Comparison of ENCODE assay signal across 1 cellular context in the genomic region with DNA sequence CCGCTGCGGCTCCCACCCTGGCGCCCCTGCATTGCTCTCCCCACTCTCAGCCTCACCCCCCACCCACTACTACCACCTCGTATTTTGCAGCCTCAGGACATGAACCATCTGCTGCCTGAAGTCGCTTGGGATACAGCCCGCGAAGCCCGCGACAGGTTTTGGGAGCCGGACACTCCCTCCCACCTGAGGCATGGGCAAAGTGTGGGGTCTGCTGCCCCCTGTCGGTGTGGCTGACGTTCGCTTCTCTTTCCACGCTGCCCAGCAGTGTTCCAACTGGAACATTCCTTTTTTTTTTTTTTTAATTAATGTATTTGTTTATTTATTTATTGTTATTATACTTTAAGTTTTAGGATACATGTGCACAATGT.
TF ChIP-seq lines count a peak whose summit lies in the region.

No MANE protein-coding gene starts in this region.

TF ChIP-seq in WTC11, 78 proteins besides CTCF, POLR2A, EP300 and RAD21 (continued from another document):
- TF ChIP-seq ATF3 (CRISPR knock-in tag; conservative IDR thresholded peaks at IDR 0.05) (no peak), ZNF219 (CRISPR knock-in tag; IDR thresholded peaks at IDR 0.05; ENCODE audit: borderline replicate concordance) (0 out of 2 replicates have a peak, but pooled peaks have one; percentile 26), ATF1 (CRISPR knock-in tag; IDR thresholded peaks at IDR 0.05) (no peak), OVOL2 (CRISPR knock-in tag; IDR thresholded peaks at IDR 0.05; ENCODE audit: borderline replicate concordance) (no peak), ZNF317 (CRISPR knock-in tag; IDR thresholded peaks at IDR 0.05; ENCODE audit: borderline replicate concordance, low read depth) (no peak), E2F5 (CRISPR knock-in tag; IDR thresholded peaks at IDR 0.05) (no peak), SOX15 (CRISPR knock-in tag; IDR thresholded peaks at IDR 0.05) (no peak), TEAD4 (CRISPR knock-in tag; IDR thresholded peaks at IDR 0.05) (no peak), NFE2L1 (CRISPR knock-in tag; IDR thresholded peaks at IDR 0.05) (no peak), GTF2I (CRISPR knock-in tag; conservative IDR thresholded peaks at IDR 0.05) (no peak), KAT7 (CRISPR knock-in tag; IDR thresholded peaks at IDR 0.05; ENCODE audit: borderline replicate concordance) (no peak), TP53 (CRISPR knock-in tag; IDR thresholded peaks at IDR 0.05) (0 out of 2 replicates have a peak, but pooled peaks have one; percentile 6), NFYB (CRISPR knock-in tag; conservative IDR thresholded peaks at IDR 0.05; ENCODE audit: low read depth) (no peak), JAZF1 (CRISPR knock-in tag; IDR thresholded peaks at IDR 0.05) (no peak), NR1H2 (CRISPR knock-in tag; IDR thresholded peaks at IDR 0.05) (no peak)
- TF ChIP-seq, protein P1, sequence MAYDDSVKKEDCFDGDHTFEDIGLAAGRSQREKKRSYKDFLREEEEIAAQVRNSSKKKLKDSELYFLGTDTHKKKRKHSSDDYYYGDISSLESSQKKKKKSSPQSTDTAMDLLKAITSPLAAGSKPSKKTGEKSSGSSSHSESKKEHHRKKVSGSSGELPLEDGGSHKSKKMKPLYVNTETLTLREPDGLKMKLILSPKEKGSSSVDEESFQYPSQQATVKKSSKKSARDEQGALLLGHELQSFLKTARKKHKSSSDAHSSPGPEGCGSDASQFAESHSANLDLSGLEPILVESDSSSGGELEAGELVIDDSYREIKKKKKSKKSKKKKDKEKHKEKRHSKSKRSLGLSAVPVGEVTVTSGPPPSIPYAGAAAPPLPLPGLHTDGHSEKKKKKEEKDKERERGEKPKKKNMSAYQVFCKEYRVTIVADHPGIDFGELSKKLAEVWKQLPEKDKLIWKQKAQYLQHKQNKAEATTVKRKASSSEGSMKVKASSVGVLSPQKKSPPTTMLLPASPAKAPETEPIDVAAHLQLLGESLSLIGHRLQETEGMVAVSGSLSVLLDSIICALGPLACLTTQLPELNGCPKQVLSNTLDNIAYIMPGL (CRISPR knock-in tag; IDR thresholded peaks at IDR 0.05), result no peak
- TF ChIP-seq, protein P2, sequence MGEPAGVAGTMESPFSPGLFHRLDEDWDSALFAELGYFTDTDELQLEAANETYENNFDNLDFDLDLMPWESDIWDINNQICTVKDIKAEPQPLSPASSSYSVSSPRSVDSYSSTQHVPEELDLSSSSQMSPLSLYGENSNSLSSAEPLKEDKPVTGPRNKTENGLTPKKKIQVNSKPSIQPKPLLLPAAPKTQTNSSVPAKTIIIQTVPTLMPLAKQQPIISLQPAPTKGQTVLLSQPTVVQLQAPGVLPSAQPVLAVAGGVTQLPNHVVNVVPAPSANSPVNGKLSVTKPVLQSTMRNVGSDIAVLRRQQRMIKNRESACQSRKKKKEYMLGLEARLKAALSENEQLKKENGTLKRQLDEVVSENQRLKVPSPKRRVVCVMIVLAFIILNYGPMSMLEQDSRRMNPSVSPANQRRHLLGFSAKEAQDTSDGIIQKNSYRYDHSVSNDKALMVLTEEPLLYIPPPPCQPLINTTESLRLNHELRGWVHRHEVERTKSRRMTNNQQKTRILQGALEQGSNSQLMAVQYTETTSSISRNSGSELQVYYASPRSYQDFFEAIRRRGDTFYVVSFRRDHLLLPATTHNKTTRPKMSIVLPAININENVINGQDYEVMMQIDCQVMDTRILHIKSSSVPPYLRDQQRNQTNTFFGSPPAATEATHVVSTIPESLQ (CRISPR knock-in tag; IDR thresholded peaks at IDR 0.05), result no peak
- TF ChIP-seq, protein P3, sequence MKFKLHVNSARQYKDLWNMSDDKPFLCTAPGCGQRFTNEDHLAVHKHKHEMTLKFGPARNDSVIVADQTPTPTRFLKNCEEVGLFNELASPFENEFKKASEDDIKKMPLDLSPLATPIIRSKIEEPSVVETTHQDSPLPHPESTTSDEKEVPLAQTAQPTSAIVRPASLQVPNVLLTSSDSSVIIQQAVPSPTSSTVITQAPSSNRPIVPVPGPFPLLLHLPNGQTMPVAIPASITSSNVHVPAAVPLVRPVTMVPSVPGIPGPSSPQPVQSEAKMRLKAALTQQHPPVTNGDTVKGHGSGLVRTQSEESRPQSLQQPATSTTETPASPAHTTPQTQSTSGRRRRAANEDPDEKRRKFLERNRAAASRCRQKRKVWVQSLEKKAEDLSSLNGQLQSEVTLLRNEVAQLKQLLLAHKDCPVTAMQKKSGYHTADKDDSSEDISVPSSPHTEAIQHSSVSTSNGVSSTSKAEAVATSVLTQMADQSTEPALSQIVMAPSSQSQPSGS (CRISPR knock-in tag; IDR thresholded peaks at IDR 0.05; ENCODE audit: borderline replicate concordance, low read depth), result no peak
- TF ChIP-seq, protein P4, sequence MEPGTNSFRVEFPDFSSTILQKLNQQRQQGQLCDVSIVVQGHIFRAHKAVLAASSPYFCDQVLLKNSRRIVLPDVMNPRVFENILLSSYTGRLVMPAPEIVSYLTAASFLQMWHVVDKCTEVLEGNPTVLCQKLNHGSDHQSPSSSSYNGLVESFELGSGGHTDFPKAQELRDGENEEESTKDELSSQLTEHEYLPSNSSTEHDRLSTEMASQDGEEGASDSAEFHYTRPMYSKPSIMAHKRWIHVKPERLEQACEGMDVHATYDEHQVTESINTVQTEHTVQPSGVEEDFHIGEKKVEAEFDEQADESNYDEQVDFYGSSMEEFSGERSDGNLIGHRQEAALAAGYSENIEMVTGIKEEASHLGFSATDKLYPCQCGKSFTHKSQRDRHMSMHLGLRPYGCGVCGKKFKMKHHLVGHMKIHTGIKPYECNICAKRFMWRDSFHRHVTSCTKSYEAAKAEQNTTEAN (CRISPR knock-in tag; IDR thresholded peaks at IDR 0.05), result no peak
- TF ChIP-seq, protein P5, sequence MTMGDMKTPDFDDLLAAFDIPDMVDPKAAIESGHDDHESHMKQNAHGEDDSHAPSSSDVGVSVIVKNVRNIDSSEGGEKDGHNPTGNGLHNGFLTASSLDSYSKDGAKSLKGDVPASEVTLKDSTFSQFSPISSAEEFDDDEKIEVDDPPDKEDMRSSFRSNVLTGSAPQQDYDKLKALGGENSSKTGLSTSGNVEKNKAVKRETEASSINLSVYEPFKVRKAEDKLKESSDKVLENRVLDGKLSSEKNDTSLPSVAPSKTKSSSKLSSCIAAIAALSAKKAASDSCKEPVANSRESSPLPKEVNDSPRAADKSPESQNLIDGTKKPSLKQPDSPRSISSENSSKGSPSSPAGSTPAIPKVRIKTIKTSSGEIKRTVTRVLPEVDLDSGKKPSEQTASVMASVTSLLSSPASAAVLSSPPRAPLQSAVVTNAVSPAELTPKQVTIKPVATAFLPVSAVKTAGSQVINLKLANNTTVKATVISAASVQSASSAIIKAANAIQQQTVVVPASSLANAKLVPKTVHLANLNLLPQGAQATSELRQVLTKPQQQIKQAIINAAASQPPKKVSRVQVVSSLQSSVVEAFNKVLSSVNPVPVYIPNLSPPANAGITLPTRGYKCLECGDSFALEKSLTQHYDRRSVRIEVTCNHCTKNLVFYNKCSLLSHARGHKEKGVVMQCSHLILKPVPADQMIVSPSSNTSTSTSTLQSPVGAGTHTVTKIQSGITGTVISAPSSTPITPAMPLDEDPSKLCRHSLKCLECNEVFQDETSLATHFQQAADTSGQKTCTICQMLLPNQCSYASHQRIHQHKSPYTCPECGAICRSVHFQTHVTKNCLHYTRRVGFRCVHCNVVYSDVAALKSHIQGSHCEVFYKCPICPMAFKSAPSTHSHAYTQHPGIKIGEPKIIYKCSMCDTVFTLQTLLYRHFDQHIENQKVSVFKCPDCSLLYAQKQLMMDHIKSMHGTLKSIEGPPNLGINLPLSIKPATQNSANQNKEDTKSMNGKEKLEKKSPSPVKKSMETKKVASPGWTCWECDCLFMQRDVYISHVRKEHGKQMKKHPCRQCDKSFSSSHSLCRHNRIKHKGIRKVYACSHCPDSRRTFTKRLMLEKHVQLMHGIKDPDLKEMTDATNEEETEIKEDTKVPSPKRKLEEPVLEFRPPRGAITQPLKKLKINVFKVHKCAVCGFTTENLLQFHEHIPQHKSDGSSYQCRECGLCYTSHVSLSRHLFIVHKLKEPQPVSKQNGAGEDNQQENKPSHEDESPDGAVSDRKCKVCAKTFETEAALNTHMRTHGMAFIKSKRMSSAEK (CRISPR knock-in tag; IDR thresholded peaks at IDR 0.05; ENCODE audit: borderline replicate concordance), result no peak
